Comparison of ENCODE assay signal across 14 cellular contexts in genomic region chr17:74519951-74520553, GRCh38. TPM values are rescaled to one million over a fixed set of nuclear protein-coding genes. Genes with fewer than 3 reads are reported as not detected.
DNase-seq lines count a peak whose midpoint lies in the region; ATAC-seq and TF ChIP-seq lines count a peak whose summit lies in the region.
"Had no signal": no experiment of that assay in that cellular context is flagged by ENCODE, and none has a peak within 500 bp of the region (broad histone marks: within the 10 kb centered on the region; RNA-seq: fewer than 3 reads in every experiment).

No MANE protein-coding gene starts in this region.

- BruUV-seq in mammary epithelial cell (replicated peaks; lab: Mats Ljungman, UMichigan) = no TSS peak

- no peak overlapping the region for H3K9ac ChIP-seq in mammary epithelial cell (ENCODE audit: insufficient read depth, low read length)
- H3K9ac ChIP-seq: GM23248 had no signal

- DNase-seq in breast epithelium (ENCODE audit: low spot score in 2 of 2) (peak; percentile 18 to 33), mammary epithelial cell (no peak), UCSD-AML1 (lab: John Stamatoyannopoulos, UW; ENCODE audit: unreplicated experiment) (peak; percentile 58), right lobe of liver (peak in 1 of 3 donors; percentile 49), ureter (ENCODE audit: low spot score) (peak; percentile 42), NCI-H1105 treated with DMSO at 0.1 percent for 48 hours (lab: John Stamatoyannopoulos, UW) (no peak), retina (no peak)
- DNase-seq: CD4-positive, alpha-beta T cell; foreskin fibroblast; NCI-H1694; stimulated activated CD4-positive, alpha-beta T cell treated with anti-CD3 and anti-CD28 coated beads, Interleukin-4, amount 100 ng/mL, for 4 hours had no signal

- H3K4me2 ChIP-seq in mammary epithelial cell (ENCODE audit: insufficient read depth, low read depth, low read length) = no peak overlapping the region

- H3K27me3 ChIP-seq in breast epithelium = peaks cover 0 to 12% of the 10 kb centered on the region in 2 donors
- H3K27me3 ChIP-seq in mammary epithelial cell (ENCODE audit: insufficient read depth, low read length) = no peaks in the 10 kb centered on the region
- no peaks in the 10 kb centered on the region for H3K27me3 ChIP-seq in right lobe of liver

- H3K4me1 ChIP-seq in breast epithelium = no peaks in the 10 kb centered on the region
- H3K4me1 ChIP-seq in mammary epithelial cell (ENCODE audit: insufficient read depth, low read length) = no peaks in the 10 kb centered on the region
- H3K4me1 ChIP-seq in right lobe of liver = no peaks in the 10 kb centered on the region

- TF ChIP-seq CTCF in breast epithelium (IDR thresholded peaks at IDR 0.05) (no peak), mammary epithelial cell (conservative IDR thresholded peaks at IDR 0.05 in 1 of 2, IDR thresholded peaks at IDR 0.05 in 1 of 2; ENCODE audit: extremely low read depth in 1 of 2, insufficient read depth in 1 of 2, low read depth in 1 of 2, low read length in 2 of 2) (no peak), right lobe of liver (IDR thresholded peaks at IDR 0.05) (no peak)

- no peak overlapping the region for H2AFZ ChIP-seq in mammary epithelial cell (ENCODE audit: low read depth, low read length)
- H2AFZ ChIP-seq: GM23248 had no signal

- H3K9me3 ChIP-seq in breast epithelium = peaks cover 9 to 21% of the 10 kb centered on the region in 2 donors
- peaks cover 7% of the 10 kb centered on the region for H3K9me3 ChIP-seq in mammary epithelial cell (replicated peaks; ENCODE audit: insufficient read depth, low read length)
- no peaks in the 10 kb centered on the region for H3K9me3 ChIP-seq in right lobe of liver

- ATAC-seq in right lobe of liver = peak in 3 of 4 donors; percentile 58 to 76 (median 62)
- ATAC-seq in HG02763 (IDR thresholded peaks at IDR 0.05; ENCODE audit: unreplicated experiment) = no peak

- in situ Hi-C loops in mammary epithelial cell (cut with MboI; ENCODE audit: low sequenced_read_pairs in 2 of 2) = no loop called here

- H4K20me1 ChIP-seq in mammary epithelial cell (ENCODE audit: insufficient read depth, low read length) = no peaks in the 10 kb centered on the region

- 62% methylated on average over 4 of the region's 4 CpGs for WGBS in mammary epithelial cell (ENCODE audit: low coverage, missing lambda C conversion rate)
- WGBS in right lobe of liver (ENCODE audit: insufficient coverage, low coverage, low lambda C conversion rate, missing lambda C conversion rate) = 48% methylated on average over 3 of the region's 4 CpGs

- dilution Hi-C loops in mammary epithelial cell (cut with HindIII; ENCODE audit: low sequenced_read_pairs) = no loop called here

- intact Hi-C loops in breast epithelium (cut with DNase I; ENCODE audit: low total_unique reads) (no loop called here), mammary epithelial cell (cut with micrococcal nuclease) (no loop called here), right lobe of liver (cut with DNase I) (no loop called here)

- no peak overlapping the region for H3K27ac ChIP-seq in breast epithelium
- H3K27ac ChIP-seq in mammary epithelial cell (ENCODE audit: insufficient read depth, low read depth, low read length) = no peak overlapping the region
- peak overlapping the region in 2 of 3 donors; percentile 59 to 75 for H3K27ac ChIP-seq in right lobe of liver
- H3K27ac ChIP-seq: GM23248 had no signal

- H3K36me3 ChIP-seq in breast epithelium = no peaks in the 10 kb centered on the region
- H3K36me3 ChIP-seq in mammary epithelial cell (ENCODE audit: insufficient read depth, low read length) = no peaks in the 10 kb centered on the region
- no peaks in the 10 kb centered on the region for H3K36me3 ChIP-seq in right lobe of liver

- TF ChIP-seq POLR2A in breast epithelium (IDR thresholded peaks at IDR 0.05) (no peak), right lobe of liver (IDR thresholded peaks at IDR 0.05) (no peak)

- no peaks in the 10 kb centered on the region for H3K79me2 ChIP-seq in mammary epithelial cell (ENCODE audit: insufficient read depth, low read length)

- H3K4me3 ChIP-seq in breast epithelium = no peak overlapping the region
- no peak overlapping the region for H3K4me3 ChIP-seq in mammary epithelial cell (replicated peaks in 1 of 3; ENCODE audit: insufficient read depth in 1 of 3, low read depth in 2 of 3, low read length in 3 of 3)
- no peak overlapping the region for H3K4me3 ChIP-seq in right lobe of liver
- H3K4me3 ChIP-seq: GM23248 had no signal

- CTCF ChIA-PET in mammary epithelial cell (lab: Charles Lee; ENCODE audit: low non-redundant PET) = no interaction called here

RNA-seq across cellular contexts. Expression of gene CD300LB, which starts 11.2 kb away (rescaled TPM):
- total RNA-seq in breast epithelium (under 1 TPM in 2 of 3 donors, not detected in 1; 0.32 to 0.88 TPM), mammary epithelial cell (not detected), right lobe of liver (under 1 TPM; 0.07 to 0.33 (median 0.21) TPM), ureter (0.49 TPM)
- polyA plus RNA-seq in mammary epithelial cell = not detected
- not detected for polyA minus RNA-seq in mammary epithelial cell
- total RNA-seq: activated CD8-positive, alpha-beta memory T cell treated with anti-CD3 and anti-CD28 coated beads for 36 hours; GM23248 had no signal
- polyA plus RNA-seq: GM23248 had no signal

RNA-seq across cellular contexts. Expression of gene CD300C, which starts 25.9 kb away (rescaled TPM):
- total RNA-seq in breast epithelium (1 to 10 TPM in 1 of 3 donors, under 1 TPM in 2; 0.33 to 2.1 (median 0.59) TPM), mammary epithelial cell (not detected), right lobe of liver (1 to 10 TPM in 1 of 6 experiments, under 1 TPM in 5; 0.22 to 2.7 (median 0.41) TPM), ureter (0.68 TPM)
- polyA plus RNA-seq in mammary epithelial cell = not detected
- not detected for polyA minus RNA-seq in mammary epithelial cell
- total RNA-seq: activated CD8-positive, alpha-beta memory T cell treated with anti-CD3 and anti-CD28 coated beads for 36 hours had no signal

RNA-seq across cellular contexts. Expression of gene CD300H, which starts 47.3 kb away (rescaled TPM):
- total RNA-seq in breast epithelium (1 to 10 TPM in 1 of 3 donors, not detected in 2; 1.5 TPM), mammary epithelial cell (not detected), right lobe of liver (1 to 10 TPM in 1 of 6 experiments, not detected in 5; 1.2 TPM), ureter (not detected)
- polyA plus RNA-seq in mammary epithelial cell = not detected
- polyA minus RNA-seq in mammary epithelial cell = not detected
- total RNA-seq: activated CD8-positive, alpha-beta memory T cell treated with anti-CD3 and anti-CD28 coated beads for 36 hours; CD4-positive, alpha-beta T cell; GM23248 had no signal
- polyA plus RNA-seq: GM23248 had no signal

RNA-seq across cellular contexts. Expression of gene CD300A, which starts 53.6 kb away (rescaled TPM):
- total RNA-seq in breast epithelium (10 to 100 TPM in 2 of 3 donors, 1 to 10 TPM in 1; 6.2 to 15.7 (median 10.2) TPM), mammary epithelial cell (not detected), right lobe of liver (10 to 100 TPM in 1 of 6 experiments, 1 to 10 TPM in 5; 4.8 to 16.6 (median 6.6) TPM), ureter (4.3 TPM)
- polyA plus RNA-seq in mammary epithelial cell = not detected
- not detected for polyA minus RNA-seq in mammary epithelial cell
- total RNA-seq: GM23248 had no signal
- polyA plus RNA-seq: GM23248 had no signal

Comparison
In these comparisons a context has a peak if more than half of its experiments do, and no peak if none do; other contexts are left out.
1. DNase-seq: peak in breast epithelium (2 of 2), UCSD-AML1 (single experiment) and ureter (single experiment); none in mammary epithelial cell (single experiment), NCI-H1105 treated with DMSO at 0.1 percent for 48 hours (single experiment) and retina (single experiment).
2. H3K27ac ChIP-seq: peak in right lobe of liver (2 of 3); none in breast epithelium (0 of 2) and mammary epithelial cell (single experiment).